Comparison of ENCODE assay signal across 18 cellular contexts in genomic region chr18:78736015-78736690, GRCh38.
A peak's percentile ranks its signal among the peaks of the same experiment; 100 is the strongest.
DNase-seq lines count a peak whose midpoint lies in the region; ATAC-seq and TF ChIP-seq lines count a peak whose summit lies in the region.
"Had no signal": no experiment of that assay in that cellular context is flagged by ENCODE, and none has a peak within 500 bp of the region (broad histone marks: within the 10 kb centered on the region; RNA-seq: fewer than 3 reads in every experiment).

No MANE protein-coding gene starts in this region.

- no peak for TF ChIP-seq CTCF in left ventricle myocardium inferior (IDR thresholded peaks at IDR 0.05; ENCODE audit: borderline replicate concordance)
- no peak for TF ChIP-seq CTCF in coronary artery (IDR thresholded peaks at IDR 0.05)
- no peak for TF ChIP-seq CTCF in chondrocyte (IDR thresholded peaks at IDR 0.05)

- H3K36me3 ChIP-seq in left ventricle myocardium inferior = no peaks in the 10 kb centered on the region
- H3K36me3 ChIP-seq: BE2C had no signal

- H3K27ac ChIP-seq in left ventricle myocardium inferior (replicated peaks) (no peak overlapping the region), coronary artery (no peak overlapping the region)
- H3K27ac ChIP-seq: A549, C4-2B, HL-60 had no signal

- H3K27me3 Mint-ChIP-seq in chondrocyte (ENCODE audit: low read depth) = peaks cover 3% of the 10 kb centered on the region

- no peaks in the 10 kb centered on the region for H3K4me1 Mint-ChIP-seq in chondrocyte (ENCODE audit: low read depth)
- H3K4me1 Mint-ChIP-seq: CD4-positive, alpha-beta memory T cell had no signal

- H3K27ac Mint-ChIP-seq in chondrocyte (ENCODE audit: unreplicated experiment) = no peak overlapping the region
- H3K27ac Mint-ChIP-seq: HFFc6 had no signal

- no peak for ATAC-seq in HG03565 (IDR thresholded peaks at IDR 0.05; ENCODE audit: unreplicated experiment)
- ATAC-seq: A549, GM12878 had no signal

- peak; percentile 57 for DNase-seq in cardiac septum (ENCODE audit: low spot score)
- DNase-seq in left ventricle myocardium inferior = no peak
- peak; percentile 43 for DNase-seq in coronary artery (ENCODE audit: low spot score)
- peak; percentile 79 for DNase-seq in mesenteric fat pad (ENCODE audit: low spot score)
- peak; percentile 35 for DNase-seq in ureter (ENCODE audit: low spot score)
- no peak for DNase-seq in chondrocyte (ENCODE audit: low spot score)
- DNase-seq in NCI-H1930 (lab: John Stamatoyannopoulos, UW) = no peak
- DNase-seq: BE2C; CD4-positive, alpha-beta memory T cell; DMS79; GOT3; HCEC 1CT; HFFc6 had no signal

- H3K9me3 ChIP-seq in left ventricle myocardium inferior (replicated peaks) = no peaks in the 10 kb centered on the region
- H3K9me3 ChIP-seq: A549, BE2C had no signal

- H3K4me3 ChIP-seq in left ventricle myocardium inferior (no peak overlapping the region), coronary artery (no peak overlapping the region)
- H3K4me3 ChIP-seq: A549, GM12878 had no signal

- H3K27me3 ChIP-seq in left ventricle myocardium inferior (ENCODE audit: low read depth) = peaks cover 46% of the 10 kb centered on the region

- H3K4me3 Mint-ChIP-seq in chondrocyte (ENCODE audit: unreplicated experiment) = no peak overlapping the region
- H3K4me3 Mint-ChIP-seq: HFFc6 had no signal

- no peaks in the 10 kb centered on the region for H3K4me1 ChIP-seq in left ventricle myocardium inferior
- H3K4me1 ChIP-seq: A549, BE2C had no signal

- no peaks in the 10 kb centered on the region for H3K9me3 Mint-ChIP-seq in chondrocyte (ENCODE audit: low read depth)
- H3K9me3 Mint-ChIP-seq: CD4-positive, alpha-beta memory T cell had no signal

- intact Hi-C loops in cardiac septum (cut with DNase I) (no loop called here), left ventricle myocardium inferior (cut with micrococcal nuclease) (no loop called here)

- H3K36me3 Mint-ChIP-seq in chondrocyte (ENCODE audit: low read depth) = no peaks in the 10 kb centered on the region
- H3K36me3 Mint-ChIP-seq: CD4-positive, alpha-beta memory T cell had no signal

Comparison
In these comparisons a context has a peak if more than half of its experiments do, and no peak if none do; other contexts are left out.
1. DNase-seq: peak in cardiac septum (single experiment), coronary artery (single experiment), mesenteric fat pad (single experiment) and ureter (single experiment); none in left ventricle myocardium inferior (single experiment), chondrocyte (single experiment) and NCI-H1930 (0 of 2).